ENCODE assay signal across 13 cellular contexts in genomic region chr3:146803746-146804145, GRCh38.
DNase-seq lines count a peak whose midpoint lies in the region; ATAC-seq, FAIRE-seq and TF ChIP-seq lines count a peak whose summit lies in the region.
"Had no signal": no experiment of that assay in that cellular context is flagged by ENCODE, and none has a peak within 500 bp of the region (broad histone marks: within the 10 kb centered on the region; RNA-seq: fewer than 3 reads in every experiment).

No MANE protein-coding gene starts in this region.

- H3K27me3 ChIP-seq in naive thymus-derived CD4-positive, alpha-beta T cell (ENCODE audit: control insufficient read depth in 2 of 2, insufficient read depth in 2 of 2, low read length in 2 of 2), result no peaks in the 10 kb centered on the region

- peak overlapping the region; percentile 83 for H3K27ac Mint-ChIP-seq in mesothelial cell of epicardium
- H3K27ac Mint-ChIP-seq in naive thymus-derived CD4-positive, alpha-beta T cell, result no peak overlapping the region
- H3K27ac Mint-ChIP-seq: activated T-cell treated with anti-CD3 and anti-CD28 coated beads, Interleukin-2, amount 50 U/mL, for 24 hours; CD8-positive, alpha-beta memory T cell; memory B cell had no signal

- no peaks in the 10 kb centered on the region for H3K9me3 ChIP-seq in naive thymus-derived CD4-positive, alpha-beta T cell (ENCODE audit: control insufficient read depth in 2 of 3, low read length in 3 of 3)

- DNase-seq in AG20443 (ENCODE audit: low spot score) (peak; percentile 86), LHCN-M2 (ENCODE audit: low read depth) (peak; percentile 93), cerebellar cortex (ENCODE audit: low spot score) (peak; percentile 95), mesothelial cell of epicardium (ENCODE audit: low spot score in 2 of 2, unreplicated experiment in 2 of 2) (no peak), frontal cortex (ENCODE audit: low spot score in 2 of 2) (no peak), kidney tubule cell (ENCODE audit: low spot score) (no peak)
- DNase-seq in naive thymus-derived CD4-positive, alpha-beta T cell, result no peak
- DNase-seq in stimulated activated naive CD4-positive, alpha-beta T cell (lab: John Stamatoyannopoulos, UW), result no peak
- DNase-seq: activated T-cell treated with anti-CD3 and anti-CD28 coated beads, Interleukin-2, amount 50 U/mL, for 24 hours; CD8-positive, alpha-beta memory T cell; NCI-H2029 treated with DMSO at 0.1 percent for 48 hours had no signal

- H3K27ac ChIP-seq in naive thymus-derived CD4-positive, alpha-beta T cell (ENCODE audit: low read depth, low read length), result no peak overlapping the region

- no peak overlapping the region for H3K4me3 ChIP-seq in naive thymus-derived CD4-positive, alpha-beta T cell (ENCODE audit: low read length)

- H3K4me1 ChIP-seq in naive thymus-derived CD4-positive, alpha-beta T cell (ENCODE audit: control insufficient read depth in 2 of 2, insufficient read depth in 2 of 2, low read length in 2 of 2), result no peaks in the 10 kb centered on the region

- no peak for TF ChIP-seq CTCF in mesothelial cell of epicardium (IDR thresholded peaks at IDR 0.05; ENCODE audit: unreplicated experiment)

- no peak for FAIRE-seq in frontal cortex (lab: Jason Lieb, UNC)
- FAIRE-seq: GM12892 had no signal

- peaks cover 13% of the 10 kb centered on the region for H3K4me1 Mint-ChIP-seq in mesothelial cell of epicardium
- H3K4me1 Mint-ChIP-seq in naive thymus-derived CD4-positive, alpha-beta T cell, result no peaks in the 10 kb centered on the region
- H3K4me1 Mint-ChIP-seq: CD8-positive, alpha-beta memory T cell; memory B cell had no signal

- H3K36me3 ChIP-seq in naive thymus-derived CD4-positive, alpha-beta T cell (ENCODE audit: control insufficient read depth in 2 of 3, insufficient read depth in 3 of 3, low read length in 3 of 3), result no peaks in the 10 kb centered on the region

- intact Hi-C loops in naive thymus-derived CD4-positive, alpha-beta T cell (cut with micrococcal nuclease), result no loop called here

- CTCF ChIA-PET in naive thymus-derived CD4-positive, alpha-beta T cell (lab: Charles Lee), result no interaction called here

- peaks cover 3% of the 10 kb centered on the region for H3K9me3 Mint-ChIP-seq in mesothelial cell of epicardium
- peaks cover 0 to 10% (median 0%) of the 10 kb centered on the region in 11 donors for H3K9me3 Mint-ChIP-seq in naive thymus-derived CD4-positive, alpha-beta T cell
- H3K9me3 Mint-ChIP-seq: activated T-cell treated with anti-CD3 and anti-CD28 coated beads, Interleukin-2, amount 50 U/mL, for 24 hours; memory B cell had no signal

- no peak for ATAC-seq in naive thymus-derived CD4-positive, alpha-beta T cell

- POLR2A ChIA-PET in naive thymus-derived CD4-positive, alpha-beta T cell (lab: Charles Lee), result no interaction called here

- H3K27me3 Mint-ChIP-seq in mesothelial cell of epicardium (ENCODE audit: low read depth), result no peaks in the 10 kb centered on the region
- no peaks in the 10 kb centered on the region for H3K27me3 Mint-ChIP-seq in naive thymus-derived CD4-positive, alpha-beta T cell
- H3K27me3 Mint-ChIP-seq: activated T-cell treated with anti-CD3 and anti-CD28 coated beads, Interleukin-2, amount 50 U/mL, for 24 hours; CD8-positive, alpha-beta memory T cell; memory B cell had no signal

- H3K36me3 Mint-ChIP-seq in mesothelial cell of epicardium, result no peaks in the 10 kb centered on the region
- no peaks in the 10 kb centered on the region for H3K36me3 Mint-ChIP-seq in naive thymus-derived CD4-positive, alpha-beta T cell
- H3K36me3 Mint-ChIP-seq: CD8-positive, alpha-beta memory T cell; memory B cell had no signal

- H3K4me3 Mint-ChIP-seq in mesothelial cell of epicardium, result no peak overlapping the region
- H3K4me3 Mint-ChIP-seq in naive thymus-derived CD4-positive, alpha-beta T cell, result no peak overlapping the region
- H3K4me3 Mint-ChIP-seq: activated T-cell treated with anti-CD3 and anti-CD28 coated beads, Interleukin-2, amount 50 U/mL, for 24 hours; CD8-positive, alpha-beta memory T cell; memory B cell had no signal

Comparison
In these comparisons a context has a peak if more than half of its experiments do, and no peak if none do; other contexts are left out.
1. DNase-seq: peak in AG20443 (single experiment), LHCN-M2 (single experiment) and cerebellar cortex (single experiment); none in mesothelial cell of epicardium (0 of 2), frontal cortex (0 of 2), naive thymus-derived CD4-positive, alpha-beta T cell (0 of 9), kidney tubule cell (single experiment) and stimulated activated naive CD4-positive, alpha-beta T cell (0 of 6).